15 cellular contexts compared by ENCODE assay signal in genomic region chr13:79803939-79804487, GRCh38.
A peak's percentile ranks its signal among the peaks of the same experiment; 100 is the strongest.
DNase-seq lines count a peak whose midpoint lies in the region; ATAC-seq and TF ChIP-seq lines count a peak whose summit lies in the region.
"Had no signal": no experiment of that assay in that cellular context is flagged by ENCODE, and none has a peak within 500 bp of the region (broad histone marks: within the 10 kb centered on the region; RNA-seq: fewer than 3 reads in every experiment).

No MANE protein-coding gene starts in this region.

- intact Hi-C loops in left colon (cut with DNase I, micrococcal nuclease) (no loop called here), Right ventricle myocardium superior (cut with DNase I) (no loop called here)

- no peak for TF ChIP-seq CTCF in omental fat pad (IDR thresholded peaks at IDR 0.05)

- peak; percentile 63 for ATAC-seq in GM19324 (IDR thresholded peaks at IDR 0.05; ENCODE audit: low FRiP score, unreplicated experiment)
- peak; percentile 63 for ATAC-seq in HG03342 (IDR thresholded peaks at IDR 0.05; ENCODE audit: unreplicated experiment)
- peak; percentile 29 for ATAC-seq in left colon
- ATAC-seq in GM21526 (IDR thresholded peaks at IDR 0.05; ENCODE audit: low FRiP score, unreplicated experiment) = no peak
- no peak for ATAC-seq in omental fat pad (ENCODE audit: low FRiP score)
- ATAC-seq in Right ventricle myocardium superior (ENCODE audit: poor library complexity) = no peak
- ATAC-seq: stimulated activated naive CD8-positive, alpha-beta T cell treated with anti-CD3 and anti-CD28 coated beads, Interleukin-15, amount 100 ng/mL, for 72 hours had no signal

- peak; percentile 36 for DNase-seq in DMS153 treated with DMSO at 0.1 percent for 48 hours (lab: John Stamatoyannopoulos, UW; ENCODE audit: unreplicated experiment)
- DNase-seq in left colon = no peak
- no peak for DNase-seq in omental fat pad (ENCODE audit: low spot score)
- DNase-seq in NCI-H2029 (lab: John Stamatoyannopoulos, UW) = no peak
- no peak for DNase-seq in Right ventricle myocardium superior
- DNase-seq: ACHN; activated CD4-positive, alpha-beta T cell treated with anti-CD3 and anti-CD28 coated beads, Interleukin-2, amount 50 U/mL, for 48 hours; activated T-cell treated with anti-CD3 and anti-CD28 coated beads, Interleukin-2, amount 50 U/mL, for 48 hours; caudate nucleus; effector CD4-positive, alpha-beta T cell; NCI-H1436 treated with DMSO at 0.1 percent for 48 hours; stimulated activated naive CD8-positive, alpha-beta T cell treated with anti-CD3 and anti-CD28 coated beads, Interleukin-15, amount 100 ng/mL, for 72 hours had no signal

Comparison
In these comparisons a context has a peak if more than half of its experiments do, and no peak if none do; other contexts are left out.
1. ATAC-seq: peak in GM19324 (single experiment), HG03342 (single experiment) and left colon (single experiment); none in GM21526 (single experiment), omental fat pad (single experiment) and Right ventricle myocardium superior (single experiment).